ENCODE assay signal across 25 cellular contexts in genomic region chr2:99905025-99905424, GRCh38.
DNase-seq lines count a peak whose midpoint lies in the region; ATAC-seq and TF ChIP-seq lines count a peak whose summit lies in the region.
"Had no signal": no experiment of that assay in that cellular context is flagged by ENCODE, and none has a peak within 500 bp of the region (broad histone marks: within the 10 kb centered on the region; RNA-seq: fewer than 3 reads in every experiment).

No MANE protein-coding gene starts in this region.

- no peaks in the 10 kb centered on the region for H4K20me1 ChIP-seq in IMR-90 (ENCODE audit: insufficient read depth, low read length)
- H4K20me1 ChIP-seq: BLaER1 had no signal

- H3K4me1 ChIP-seq in IMR-90 (ENCODE audit: control insufficient read depth, insufficient read depth, low read length) (no peaks in the 10 kb centered on the region; the same call in 1 of the 2 replicates), mesenchymal stem cell (ENCODE audit: control insufficient read depth, insufficient read depth, low read depth, low read length) (no peaks in the 10 kb centered on the region), upper lobe of left lung (peaks cover 4 to 19% (median 13%) of the 10 kb centered on the region in 4 donors), A673 (ENCODE audit: insufficient read depth, low read length, poor library complexity, severe bottlenecking) (no peaks in the 10 kb centered on the region)
- H3K4me1 ChIP-seq: A549, BE2C, BLaER1 had no signal

- TF ChIP-seq EP300 in upper lobe of left lung (IDR thresholded peaks at IDR 0.05) = no peak

- H2AFZ ChIP-seq in IMR-90 (replicated peaks; ENCODE audit: low read length, poor library complexity) (no peak overlapping the region), mesenchymal stem cell (ENCODE audit: low read depth, low read length) (no peak overlapping the region)

- H3K4me3 ChIP-seq in IMR-90 (ENCODE audit: insufficient read depth, low read depth, low read length) (no peak overlapping the region), mesenchymal stem cell (ENCODE audit: insufficient read depth in 1 of 2, low read depth in 1 of 2, low read length in 2 of 2) (no peak overlapping the region), upper lobe of left lung (no peak overlapping the region), A673 (ENCODE audit: low read depth, low read length, poor library complexity, severe bottlenecking) (no peak overlapping the region)
- H3K4me3 ChIP-seq: A549, BLaER1 had no signal

- no peaks in the 10 kb centered on the region for H3K27me3 ChIP-seq in IMR-90 (ENCODE audit: control insufficient read depth, insufficient read depth, low read length)
- peaks cover 0 to 21% of the 10 kb centered on the region in 2 experiments for H3K27me3 ChIP-seq in mesenchymal stem cell (ENCODE audit: control insufficient read depth in 1 of 2, insufficient read depth in 1 of 2, low read length in 2 of 2)
- no peaks in the 10 kb centered on the region for H3K27me3 ChIP-seq in upper lobe of left lung
- H3K27me3 ChIP-seq in A673 (replicated peaks; ENCODE audit: insufficient read depth, low read depth, low read length, poor library complexity) = peaks cover 51% of the 10 kb centered on the region
- H3K27me3 ChIP-seq: BE2C, BLaER1 had no signal

- POLR2A ChIA-PET in IMR-90 (lab: Charles Lee; ENCODE audit: unreplicated experiment) = no interaction called here
- POLR2A ChIA-PET in A673 (lab: Charles Lee; ENCODE audit: low non-redundant PET) = no interaction called here

- H3K4ac ChIP-seq in IMR-90 (ENCODE audit: low read depth, low read length) (no peak overlapping the region), mesenchymal stem cell (ENCODE audit: low read depth in 1 of 2, low read length in 2 of 2) (no peak overlapping the region)

- DNase-seq in IMR-90 (no peak), mesenchymal stem cell (no peak), naive B cell (no peak), upper lobe of left lung (no peak), A673 (ENCODE audit: low spot score) (no peak), medulla oblongata (ENCODE audit: extremely low spot score) (no peak), HFFc6 (no peak)
- DNase-seq: ACHN; BE2C; C1 segment of cervical spinal cord; CD4-positive, alpha-beta memory T cell; CD4-positive, CD25-positive, alpha-beta regulatory T cell; CD8-positive, alpha-beta memory T cell; COR-L47; DMS 273 treated with DMSO at 0.1 percent for 48 hours; DMS153; DMS53; DMS79; DND-41; EL; GDM1 had no signal

- H3K4me2 ChIP-seq in IMR-90 (ENCODE audit: low read depth, low read length) = no peak overlapping the region
- H3K4me2 ChIP-seq in mesenchymal stem cell (ENCODE audit: low read length, poor library complexity, severe bottlenecking) = no peak overlapping the region
- H3K4me2 ChIP-seq: A549, BLaER1 had no signal

- no peak for TF ChIP-seq RAD21 in IMR-90 (IDR thresholded peaks at IDR 0.05; ENCODE audit: low read length)

- H2BK120ac ChIP-seq in IMR-90 (ENCODE audit: low read depth, low read length) (no peak overlapping the region), mesenchymal stem cell (ENCODE audit: low read depth, low read length) (no peak overlapping the region)

- in situ Hi-C loops in IMR-90 (cut with MboI; ENCODE audit: low sequenced_read_pairs) = no loop called here

- H4K91ac ChIP-seq in IMR-90 (ENCODE audit: insufficient read depth, low read depth, low read length) = no peak overlapping the region
- peak overlapping the region; percentile 10 for H4K91ac ChIP-seq in mesenchymal stem cell (ENCODE audit: low read length)

- H3K79me1 ChIP-seq in IMR-90 (ENCODE audit: low read depth in 1 of 2, low read length in 2 of 2) (peaks cover 14 to 28% of the 10 kb centered on the region in 2 experiments), mesenchymal stem cell (replicated peaks; ENCODE audit: low read length, poor library complexity, severe bottlenecking) (peaks cover 33% of the 10 kb centered on the region)

- H3K9ac ChIP-seq in IMR-90 (ENCODE audit: low read depth, low read length) (no peak overlapping the region), mesenchymal stem cell (ENCODE audit: low read length) (no peak overlapping the region)
- H3K9ac ChIP-seq: BLaER1 had no signal

- H3K4me1 Mint-ChIP-seq in naive B cell (peaks cover 12 to 56% (median 50%) of the 10 kb centered on the region in 3 donors), HFFc6 (ENCODE audit: low read depth) (no peaks in the 10 kb centered on the region)
- H3K4me1 Mint-ChIP-seq: CD14-positive monocyte; CD4-positive, alpha-beta memory T cell; CD8-positive, alpha-beta memory T cell had no signal

- H3K27ac ChIP-seq in IMR-90 (ENCODE audit: insufficient read depth, low read length) = no peak overlapping the region
- no peak overlapping the region for H3K27ac ChIP-seq in mesenchymal stem cell (ENCODE audit: low read length, poor library complexity, severe bottlenecking)
- H3K27ac ChIP-seq in upper lobe of left lung = peak overlapping the region; percentile 4 to 67 (median 60)
- H3K27ac ChIP-seq in A673 (ENCODE audit: low read depth, low read length, poor library complexity, severe bottlenecking) = no peak overlapping the region
- H3K27ac ChIP-seq: A549, BLaER1 had no signal

- no peaks in the 10 kb centered on the region for H3K36me3 ChIP-seq in IMR-90 (ENCODE audit: control insufficient read depth, insufficient read depth, low read length)
- H3K36me3 ChIP-seq in mesenchymal stem cell (ENCODE audit: control insufficient read depth in 1 of 2, insufficient read depth in 2 of 2, low read depth in 1 of 2, low read length in 2 of 2) = peaks cover 0 to 11% of the 10 kb centered on the region in 2 experiments
- H3K36me3 ChIP-seq in upper lobe of left lung = no peaks in the 10 kb centered on the region
- H3K36me3 ChIP-seq in A673 (ENCODE audit: insufficient read depth, low read length, poor library complexity, severe bottlenecking) = no peaks in the 10 kb centered on the region
- H3K36me3 ChIP-seq: BE2C, BLaER1 had no signal

- no peak overlapping the region for H3K56ac ChIP-seq in IMR-90 (ENCODE audit: extremely low read depth, insufficient read depth, low read length)

- H2BK5ac ChIP-seq in IMR-90 (ENCODE audit: low read depth, low read length, poor library complexity, severe bottlenecking) (no peak overlapping the region), mesenchymal stem cell (ENCODE audit: low read depth, low read length, poor library complexity, severe bottlenecking) (no peak overlapping the region)

- ATAC-seq in IMR-90 (ENCODE audit: low read depth) (no peak), naive B cell (ENCODE audit: low read depth in 2 of 2) (no peak), upper lobe of left lung (ENCODE audit: low FRiP score in 2 of 2) (no peak), GM18511 (IDR thresholded peaks at IDR 0.05; ENCODE audit: unreplicated experiment) (no peak)
- ATAC-seq: A549 had no signal

- H3K18ac ChIP-seq in IMR-90 (ENCODE audit: low read depth, low read length) (no peak overlapping the region), mesenchymal stem cell (ENCODE audit: low read depth in 1 of 2, low read length in 2 of 2) (peak overlapping the region in 1 of 2 experiments; percentile 5)

- dilution Hi-C loops in IMR-90 (cut with HindIII; ENCODE audit: low sequenced_read_pairs, unreplicated experiment) = no loop called here

- H3K9me3 Mint-ChIP-seq in naive B cell (no peaks in the 10 kb centered on the region), HFFc6 (no peaks in the 10 kb centered on the region)
- H3K9me3 Mint-ChIP-seq: CD14-positive monocyte; CD4-positive, alpha-beta memory T cell; CD4-positive, CD25-positive, alpha-beta regulatory T cell; CD8-positive, alpha-beta memory T cell had no signal

- no peak overlapping the region for H2AK9ac ChIP-seq in IMR-90 (replicated peaks; ENCODE audit: low read depth, low read length, poor library complexity)

- peaks cover 9% of the 10 kb centered on the region; the same call in 1 of the 2 replicates for H3K9me1 ChIP-seq in IMR-90 (ENCODE audit: insufficient read depth, low read length)

- no peak overlapping the region for H2BK15ac ChIP-seq in IMR-90 (ENCODE audit: low read depth, low read length)
- H2BK15ac ChIP-seq in mesenchymal stem cell (ENCODE audit: low read depth, poor library complexity, severe bottlenecking) = no peak overlapping the region

- H2AK5ac ChIP-seq in IMR-90 (ENCODE audit: low read depth, low read length) (0 out of 2 replicates have a peak overlapping the region, but pooled peaks have one; percentile 16), mesenchymal stem cell (ENCODE audit: low read length, severe bottlenecking) (no peak overlapping the region)

- H3K27ac Mint-ChIP-seq in naive B cell (peak overlapping the region; percentile 57 to 85 (median 77)), HFFc6 (no peak overlapping the region)
- H3K27ac Mint-ChIP-seq: CD14-positive monocyte; CD4-positive, alpha-beta memory T cell; CD4-positive, CD25-positive, alpha-beta regulatory T cell; CD8-positive, alpha-beta memory T cell had no signal

- no peaks in the 10 kb centered on the region for H3K27me3 Mint-ChIP-seq in naive B cell
- H3K27me3 Mint-ChIP-seq in HFFc6 (ENCODE audit: insufficient read depth) = peaks cover 9% of the 10 kb centered on the region; the same call in 1 of the 2 replicates

- TF ChIP-seq POLR2A in IMR-90 (IDR thresholded peaks at IDR 0.05; ENCODE audit: low read depth, low read length) (no peak), upper lobe of left lung (IDR thresholded peaks at IDR 0.05) (no peak)

- intact Hi-C loops in IMR-90 (cut with micrococcal nuclease) (no loop called here), A673 (cut with micrococcal nuclease; ENCODE audit: unreplicated experiment) (no loop called here)

- TF ChIP-seq CTCF in IMR-90 (conservative IDR thresholded peaks at IDR 0.05; ENCODE audit: low read depth, low read length) = no peak
- TF ChIP-seq CTCF in upper lobe of left lung (IDR thresholded peaks at IDR 0.05) = no peak
- TF ChIP-seq CTCF in A673 (conservative IDR thresholded peaks at IDR 0.05; ENCODE audit: low read depth, low read length) = no peak
- no peak for TF ChIP-seq CTCF in HFFc6 (IDR thresholded peaks at IDR 0.05)

- H3K36me3 Mint-ChIP-seq in naive B cell = peaks cover 11% of the 10 kb centered on the region in 2 donors
- H3K36me3 Mint-ChIP-seq in HFFc6 (ENCODE audit: low read depth) = no peaks in the 10 kb centered on the region
- H3K36me3 Mint-ChIP-seq: CD4-positive, alpha-beta memory T cell; CD8-positive, alpha-beta memory T cell had no signal

- BruUV-seq in IMR-90 (replicated peaks; lab: Mats Ljungman, UMichigan) = no TSS peak
- BruUV-seq in A673 (replicated peaks; lab: Mats Ljungman, UMichigan) = no TSS peak

- no peak overlapping the region for H4K8ac ChIP-seq in IMR-90 (ENCODE audit: low read depth in 2 of 2, low read length in 2 of 2)
- peak overlapping the region; percentile 57 for H4K8ac ChIP-seq in mesenchymal stem cell (ENCODE audit: low read length)

- H2BK12ac ChIP-seq in mesenchymal stem cell (ENCODE audit: low read length in 2 of 2) = no peak overlapping the region

- H3K23ac ChIP-seq in IMR-90 (ENCODE audit: low read depth, low read length) (no peak overlapping the region), mesenchymal stem cell (ENCODE audit: low read length in 2 of 2) (no peak overlapping the region)

- H3K14ac ChIP-seq in IMR-90 (replicated peaks; ENCODE audit: low read depth, low read length) (no peak overlapping the region), mesenchymal stem cell (ENCODE audit: low read length in 2 of 2) (no peak overlapping the region)

- no peak overlapping the region for H4K5ac ChIP-seq in IMR-90 (ENCODE audit: low read depth, low read length)

- WGBS in IMR-90 (ENCODE audit: extremely low coverage in 2 of 2, insufficient read length in 1 of 2), 2 experiments = 100% methylated on average over 2 of the region's 5 CpGs; no CpG with 5 or more reads in 1 of the 2 experiments
- WGBS in mesenchymal stem cell = 98% methylated on average over 5 of the region's 5 CpGs
- 85 to 89% methylated on average over 5 of the region's 5 CpGs for WGBS in upper lobe of left lung, 2 donors

- CTCF ChIA-PET in IMR-90 (lab: Yijun Ruan, JAX) (no interaction called here), A673 (lab: Charles Lee) (no interaction called here)

- H3K9me3 ChIP-seq in IMR-90 (ENCODE audit: control insufficient read depth, insufficient read depth, low read length) = no peaks in the 10 kb centered on the region
- H3K9me3 ChIP-seq in mesenchymal stem cell (ENCODE audit: control insufficient read depth, low read length) = no peaks in the 10 kb centered on the region
- no peaks in the 10 kb centered on the region for H3K9me3 ChIP-seq in upper lobe of left lung
- H3K9me3 ChIP-seq in A673 (ENCODE audit: low read depth, low read length, poor library complexity, severe bottlenecking) = no peaks in the 10 kb centered on the region
- H3K9me3 ChIP-seq: A549, BE2C, BLaER1 had no signal

- H2BK20ac ChIP-seq in IMR-90 (ENCODE audit: low read depth, low read length) = no peak overlapping the region

- H3K4me3 Mint-ChIP-seq in naive B cell = no peak overlapping the region
- no peak overlapping the region for H3K4me3 Mint-ChIP-seq in HFFc6
- H3K4me3 Mint-ChIP-seq: CD14-positive monocyte; CD4-positive, alpha-beta memory T cell; CD4-positive, CD25-positive, alpha-beta regulatory T cell; CD8-positive, alpha-beta memory T cell had no signal

Comparison
In these comparisons a context has a peak if more than half of its experiments do, and no peak if none do; other contexts are left out.
1. H3K27ac ChIP-seq: peak in upper lobe of left lung (4 of 4); none in IMR-90 (single experiment), mesenchymal stem cell (single experiment) and A673 (single experiment).